21 cellular contexts compared by ENCODE assay signal in the genomic region with DNA sequence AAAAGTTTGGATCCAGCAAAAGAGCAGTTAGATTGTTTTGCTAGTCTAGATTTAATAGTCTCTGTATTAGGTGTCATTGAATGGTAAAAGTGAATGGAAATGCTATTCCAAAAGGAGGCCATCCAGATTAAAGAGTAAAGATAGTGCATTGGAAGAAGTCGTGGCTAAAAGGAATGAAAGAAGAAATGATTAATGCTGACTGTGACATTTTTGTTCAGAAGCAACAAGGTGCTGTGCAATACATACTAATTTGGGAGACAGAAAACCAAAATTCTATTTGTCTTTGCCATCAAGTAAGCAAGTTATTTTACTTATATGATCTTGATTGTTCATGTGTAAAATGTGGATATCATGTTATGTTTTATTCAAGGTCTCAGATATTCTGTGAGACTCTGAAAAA.
DNase-seq lines count a peak whose midpoint lies in the region; ATAC-seq, FAIRE-seq and TF ChIP-seq lines count a peak whose summit lies in the region.
"Had no signal": no experiment of that assay in that cellular context is flagged by ENCODE, and none has a peak within 500 bp of the region (broad histone marks: within the 10 kb centered on the region; RNA-seq: fewer than 3 reads in every experiment).

No MANE protein-coding gene starts in this region.

- no peaks in the 10 kb centered on the region for H3K27me3 ChIP-seq in endodermal cell (ENCODE audit: control insufficient read depth, insufficient read depth, low read length, poor library complexity, severe bottlenecking)

- no peak for DNase-seq in activated CD8-positive, alpha-beta T cell treated with anti-CD3 and anti-CD28 coated beads for 36 hours
- no peak for DNase-seq in activated CD8-positive, alpha-beta T cell treated with anti-CD3 and anti-CD28 coated beads, Interleukin-2, amount 10 ng/mL, durations not matched to agents 7 days and 5 days
- DNase-seq in A549 (ENCODE audit: low read depth in 1 of 2, low spot score in 1 of 2), result no peak
- no peak for DNase-seq in T-helper 17 cell
- DNase-seq in endodermal cell, result no peak
- DNase-seq in NCI-H2029 treated with DMSO at 0.1 percent for 48 hours (lab: John Stamatoyannopoulos, UW), result no peak
- DNase-seq: CD4-positive, alpha-beta memory T cell; DMS53; EL; KG1; MV-4-11; NCI-H187; NCI-H226; NCI-H82; RPMI8226; SHP77 treated with DMSO at 0.1 percent for 48 hours had no signal

- H3K27me3 Mint-ChIP-seq in activated CD8-positive, alpha-beta T cell treated with anti-CD3 and anti-CD28 coated beads for 36 hours, result no peaks in the 10 kb centered on the region
- no peaks in the 10 kb centered on the region for H3K27me3 Mint-ChIP-seq in activated CD8-positive, alpha-beta T cell treated with anti-CD3 and anti-CD28 coated beads, Interleukin-2, amount 10 ng/mL, durations not matched to agents 7 days and 5 days (ENCODE audit: low read depth)
- no peaks in the 10 kb centered on the region for H3K27me3 Mint-ChIP-seq in T-helper 17 cell
- no peaks in the 10 kb centered on the region for H3K27me3 Mint-ChIP-seq in endodermal cell (ENCODE audit: insufficient read depth)
- H3K27me3 Mint-ChIP-seq: CD4-positive, alpha-beta memory T cell had no signal

- peaks cover 92% of the 10 kb centered on the region for H3K36me3 ChIP-seq in endodermal cell (ENCODE audit: control insufficient read depth, insufficient read depth, low read length)

- H3K9ac ChIP-seq in endodermal cell (ENCODE audit: extremely low read depth, low read length, poor library complexity, severe bottlenecking), result no peak overlapping the region

- FAIRE-seq in A549 (lab: Jason Lieb, UNC), result no peak
- FAIRE-seq: A204.1, GM12878, GM19239 had no signal

- CTCF ChIA-PET in activated CD8-positive, alpha-beta T cell treated with anti-CD3 and anti-CD28 coated beads for 36 hours (lab: Charles Lee), result no interaction called here
- CTCF ChIA-PET in activated CD8-positive, alpha-beta T cell treated with anti-CD3 and anti-CD28 coated beads, Interleukin-2, amount 10 ng/mL, durations not matched to agents 7 days and 5 days (lab: Charles Lee), result no interaction called here
- CTCF ChIA-PET in A549 (lab: Yijun Ruan, JAX), result interaction anchor here (1.3 kb wide), 1 partner anchor 16 kb away, joined by 3 read pairs; no protein-coding TSS in a partner anchor

- no peaks in the 10 kb centered on the region for H3K4me1 ChIP-seq in A549
- no peaks in the 10 kb centered on the region for H3K4me1 ChIP-seq in endodermal cell (ENCODE audit: control insufficient read depth, insufficient read depth, low read length)
- H3K4me1 ChIP-seq: HAP-1 had no signal

- H3K4me2 ChIP-seq in A549, result no peak overlapping the region

- TF ChIP-seq CTCF in activated CD8-positive, alpha-beta T cell treated with anti-CD3 and anti-CD28 coated beads for 36 hours (IDR thresholded peaks at IDR 0.05), result no peak
- TF ChIP-seq CTCF in A549 (IDR thresholded peaks at IDR 0.05) (no peak), endodermal cell (conservative IDR thresholded peaks at IDR 0.05) (no peak)

- no peak for TF ChIP-seq RAD21 in A549 (conservative IDR thresholded peaks at IDR 0.05 in 1 of 2, IDR thresholded peaks at IDR 0.05 in 1 of 2)

- H3K27ac ChIP-seq in A549 (no peak overlapping the region), endodermal cell (ENCODE audit: low read depth, low read length) (no peak overlapping the region)

- no peak for ATAC-seq in activated CD8-positive, alpha-beta T cell treated with anti-CD3 and anti-CD28 coated beads for 36 hours
- no peak for ATAC-seq in activated CD8-positive, alpha-beta T cell treated with anti-CD3 and anti-CD28 coated beads, Interleukin-2, amount 10 ng/mL, durations not matched to agents 7 days and 5 days
- ATAC-seq in A549 (no peak), T-helper 17 cell (no peak), HG03135 (IDR thresholded peaks at IDR 0.05; ENCODE audit: unreplicated experiment) (no peak)
- ATAC-seq: GM12878 had no signal

- no peak for TF ChIP-seq EP300 in A549 (IDR thresholded peaks at IDR 0.05)

- POLR2A ChIA-PET in activated CD8-positive, alpha-beta T cell treated with anti-CD3 and anti-CD28 coated beads for 36 hours (lab: Charles Lee), result interaction anchor here (0.5 to 0.6 kb wide), 2 partner anchors 39 to 56 kb away, joined by 3 read pairs; no protein-coding TSS in a partner anchor
- POLR2A ChIA-PET in activated CD8-positive, alpha-beta T cell treated with anti-CD3 and anti-CD28 coated beads, Interleukin-2, amount 10 ng/mL, durations not matched to agents 7 days and 5 days (lab: Charles Lee), result no interaction called here
- POLR2A ChIA-PET in A549 (lab: Yijun Ruan, JAX), result no interaction called here

- peak overlapping the region; percentile 63 for H3K27ac Mint-ChIP-seq in activated CD8-positive, alpha-beta T cell treated with anti-CD3 and anti-CD28 coated beads for 36 hours
- H3K27ac Mint-ChIP-seq in activated CD8-positive, alpha-beta T cell treated with anti-CD3 and anti-CD28 coated beads, Interleukin-2, amount 10 ng/mL, durations not matched to agents 7 days and 5 days, result no peak overlapping the region
- H3K27ac Mint-ChIP-seq in T-helper 17 cell (peak overlapping the region; percentile 14), endodermal cell (peak overlapping the region; percentile 28)

- H3K4me3 ChIP-seq in A549, result no peak overlapping the region
- H3K4me3 ChIP-seq in endodermal cell (ENCODE audit: low read length), result no peak overlapping the region
- H3K4me3 ChIP-seq: GM12878, HAP-1 had no signal

- H3K36me3 Mint-ChIP-seq in activated CD8-positive, alpha-beta T cell treated with anti-CD3 and anti-CD28 coated beads for 36 hours (ENCODE audit: low read depth), result peaks cover 50% of the 10 kb centered on the region
- H3K36me3 Mint-ChIP-seq in activated CD8-positive, alpha-beta T cell treated with anti-CD3 and anti-CD28 coated beads, Interleukin-2, amount 10 ng/mL, durations not matched to agents 7 days and 5 days (ENCODE audit: low read depth), result peaks cover 62% of the 10 kb centered on the region
- H3K36me3 Mint-ChIP-seq in T-helper 17 cell (ENCODE audit: low read depth) (peaks cover 18% of the 10 kb centered on the region), endodermal cell (ENCODE audit: low read depth) (peaks cover 61% of the 10 kb centered on the region)

- H3K9me3 Mint-ChIP-seq in activated CD8-positive, alpha-beta T cell treated with anti-CD3 and anti-CD28 coated beads for 36 hours, result no peaks in the 10 kb centered on the region
- H3K9me3 Mint-ChIP-seq in activated CD8-positive, alpha-beta T cell treated with anti-CD3 and anti-CD28 coated beads, Interleukin-2, amount 10 ng/mL, durations not matched to agents 7 days and 5 days (ENCODE audit: insufficient read depth), result no peaks in the 10 kb centered on the region
- H3K9me3 Mint-ChIP-seq in endodermal cell, result no peaks in the 10 kb centered on the region
- H3K9me3 Mint-ChIP-seq: CD4-positive, alpha-beta memory T cell had no signal

- H3K4me3 Mint-ChIP-seq in activated CD8-positive, alpha-beta T cell treated with anti-CD3 and anti-CD28 coated beads for 36 hours, result no peak overlapping the region
- H3K4me3 Mint-ChIP-seq in activated CD8-positive, alpha-beta T cell treated with anti-CD3 and anti-CD28 coated beads, Interleukin-2, amount 10 ng/mL, durations not matched to agents 7 days and 5 days, result no peak overlapping the region
- H3K4me3 Mint-ChIP-seq in T-helper 17 cell (no peak overlapping the region), endodermal cell (no peak overlapping the region)
- H3K4me3 Mint-ChIP-seq: CD4-positive, alpha-beta memory T cell had no signal

- peaks cover 45% of the 10 kb centered on the region for H3K4me1 Mint-ChIP-seq in activated CD8-positive, alpha-beta T cell treated with anti-CD3 and anti-CD28 coated beads for 36 hours (ENCODE audit: low read depth)
- peaks cover 8% of the 10 kb centered on the region for H3K4me1 Mint-ChIP-seq in activated CD8-positive, alpha-beta T cell treated with anti-CD3 and anti-CD28 coated beads, Interleukin-2, amount 10 ng/mL, durations not matched to agents 7 days and 5 days (ENCODE audit: low read depth)
- H3K4me1 Mint-ChIP-seq in T-helper 17 cell (peaks cover 27% of the 10 kb centered on the region), endodermal cell (peaks cover 9% of the 10 kb centered on the region)

- H3K9me3 ChIP-seq in A549 (no peaks in the 10 kb centered on the region), T-helper 17 cell (ENCODE audit: control insufficient read depth, low read length, poor library complexity, severe bottlenecking) (no peaks in the 10 kb centered on the region), endodermal cell (ENCODE audit: control insufficient read depth, low read length) (no peaks in the 10 kb centered on the region)
- H3K9me3 ChIP-seq: HAP-1 had no signal

- TF ChIP-seq POLR2A in A549 (IDR thresholded peaks at IDR 0.05; ENCODE audit: low read length), result no peak

- intact Hi-C loops in activated CD8-positive, alpha-beta T cell treated with anti-CD3 and anti-CD28 coated beads for 36 hours (cut with micrococcal nuclease), result no loop called here

- WGBS in A549 (ENCODE audit: missing lambda C conversion rate), result 72% methylated on average over 1 of the region's 1 CpG
- WGBS in endodermal cell (ENCODE audit: insufficient coverage in 1 of 2, insufficient read length in 1 of 2), 2 experiments, result 94% methylated on average over 1 of the region's 1 CpG

TF ChIP-seq in A549, 52 proteins besides CTCF, POLR2A, EP300 and RAD21:
- no peak for TF ChIP-seq MYC (IDR thresholded peaks at IDR 0.05; ENCODE audit: borderline replicate concordance, low read length)
- TF ChIP-seq MAFK (IDR thresholded peaks at IDR 0.05; ENCODE audit: partially characterized antibody), result peak; percentile 97
